Comparison of ENCODE assay signal across 1 cellular context in genomic region chr4:115711575-115711974, GRCh38.
TF ChIP-seq lines count a peak whose summit lies in the region.

No MANE protein-coding gene starts in this region.

TF ChIP-seq in GM23338, 12 proteins besides CTCF, POLR2A, EP300 and RAD21 (continued from another document):
- no peak for TF ChIP-seq ETS1 (IDR thresholded peaks at IDR 0.05)
- no peak for TF ChIP-seq STAT1 (IDR thresholded peaks at IDR 0.05; ENCODE audit: unreplicated experiment)
- TF ChIP-seq EZH2phosphoT487 (IDR thresholded peaks at IDR 0.05; ENCODE audit: unreplicated experiment) = no peak
- no peak for TF ChIP-seq JUNB (IDR thresholded peaks at IDR 0.05; ENCODE audit: unreplicated experiment)
- TF ChIP-seq REST (IDR thresholded peaks at IDR 0.05; ENCODE audit: unreplicated experiment) = peak; percentile 75
